ENCODE assay signal across 1 cellular context in genomic region chr1:53889304-53890298, GRCh38.
TF ChIP-seq lines count a peak whose summit lies in the region.

Gene YIPF1, minus strand, starts transcription at chr1:53889797. Its CDS starts 860 bp downstream, at chr1:53888937.

TF ChIP-seq in WTC11, 78 proteins besides CTCF, POLR2A, EP300 and RAD21 (continued from another document):
- TF ChIP-seq ZNF232 (CRISPR knock-in tag; IDR thresholded peaks at IDR 0.05) (0 out of 2 replicates have a peak, but pooled peaks have one; percentile 47), ATF2 (CRISPR knock-in tag; IDR thresholded peaks at IDR 0.05; ENCODE audit: borderline replicate concordance, low read depth) (no peak), AR (CRISPR knock-in tag; IDR thresholded peaks at IDR 0.05) (peak; percentile 10; the same call in 1 of the 2 replicates), ERG (CRISPR knock-in tag; IDR thresholded peaks at IDR 0.05) (no peak), HMGXB4 (CRISPR knock-in tag; IDR thresholded peaks at IDR 0.05) (no peak), NR2C2 (CRISPR knock-in tag; IDR thresholded peaks at IDR 0.05) (no peak), ZNF281 (CRISPR knock-in tag; IDR thresholded peaks at IDR 0.05) (no peak), STAT6 (CRISPR knock-in tag; conservative IDR thresholded peaks at IDR 0.05; ENCODE audit: low read depth) (no peak), ETV6 (CRISPR knock-in tag; IDR thresholded peaks at IDR 0.05) (peak; percentile 75), GTF2I (CRISPR knock-in tag; conservative IDR thresholded peaks at IDR 0.05) (peak; percentile 98), AFF4 (CRISPR knock-in tag; IDR thresholded peaks at IDR 0.05; ENCODE audit: borderline replicate concordance) (no peak), KAT7 (CRISPR knock-in tag; IDR thresholded peaks at IDR 0.05; ENCODE audit: borderline replicate concordance) (peak; percentile 72; the same call in 1 of the 2 replicates), SP1 (CRISPR knock-in tag; conservative IDR thresholded peaks at IDR 0.05) (peak; percentile 96), FOXP4 (CRISPR knock-in tag; IDR thresholded peaks at IDR 0.05) (no peak), GABPB1 (CRISPR knock-in tag; IDR thresholded peaks at IDR 0.05) (peak; percentile 16; the same call in 1 of the 2 replicates), PRDM15 (CRISPR knock-in tag; IDR thresholded peaks at IDR 0.05) (0 out of 2 replicates have a peak, but pooled peaks have one; percentile 19)
